ENCODE assay signal across 8 cellular contexts in the genomic region with DNA sequence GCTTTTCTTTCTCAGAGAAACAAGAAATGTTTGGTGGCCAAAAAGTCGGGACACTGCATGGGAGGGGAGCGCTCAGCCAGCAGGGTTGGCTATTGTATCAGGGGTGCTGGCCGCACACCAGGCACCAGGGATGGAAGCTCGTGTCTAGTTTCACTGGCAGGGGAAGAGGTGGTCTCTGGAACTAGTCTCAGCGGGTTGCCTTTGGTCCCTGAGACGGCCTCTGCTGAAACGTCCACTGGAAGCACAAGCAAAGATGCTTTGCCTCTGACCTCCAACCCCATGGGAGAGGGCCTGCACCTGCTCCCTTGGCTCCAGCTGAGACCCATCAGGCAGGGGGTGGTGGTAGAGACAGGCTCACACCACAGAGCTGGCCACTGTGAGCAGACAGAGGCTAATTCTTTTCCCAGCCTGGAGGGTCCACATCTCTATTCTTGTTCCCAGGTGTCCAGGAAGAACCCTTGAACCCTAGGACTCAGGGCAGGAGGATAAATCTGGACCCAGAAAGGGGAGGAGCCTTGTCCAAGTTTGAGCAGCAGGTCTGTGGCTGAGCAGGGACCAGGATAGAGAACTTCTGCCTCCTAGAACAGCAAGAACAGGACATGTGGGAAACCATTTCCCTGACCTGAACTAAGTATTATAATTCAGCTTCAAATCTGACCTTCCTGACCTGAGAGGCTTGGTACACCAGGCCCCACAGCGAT.
A peak's percentile ranks its signal among the peaks of the same experiment; 100 is the strongest.
DNase-seq lines count a peak whose midpoint lies in the region; TF ChIP-seq lines count a peak whose summit lies in the region.

No MANE protein-coding gene starts in this region.

- H3K27ac ChIP-seq in BLaER1 (peak overlapping the region; percentile 21; the same call in 1 of the 2 replicates), PC-9 (peak overlapping the region; percentile 90; the same call in 1 of the 2 replicates), trophoblast cell (ENCODE audit: low read depth, low read length) (peak overlapping the region; percentile 67)

- H3K18ac ChIP-seq in trophoblast cell (ENCODE audit: low read length): peak overlapping the region; percentile 77

- no CpG with 5 or more reads among the region's 8 CpGs for WGBS in trophoblast cell (ENCODE audit: extremely low coverage, insufficient coverage, insufficient read length)

- peak overlapping the region; percentile 84 for H4K8ac ChIP-seq in trophoblast cell (ENCODE audit: low read depth, low read length)

- H2AK5ac ChIP-seq in trophoblast cell (ENCODE audit: low read length): peak overlapping the region; percentile 40

- H3F3A ChIP-seq in PC-9 (ENCODE audit: insufficient read depth, low read depth): peaks cover 26% of the 10 kb centered on the region

- no peak for TF ChIP-seq CTCF in PC-9 (conservative IDR thresholded peaks at IDR 0.05)
- no peak for TF ChIP-seq CTCF in fibroblast of the aortic adventitia (IDR thresholded peaks at IDR 0.05; ENCODE audit: insufficient read depth, low read length)

- H2BK120ac ChIP-seq in trophoblast cell (ENCODE audit: insufficient read depth, low read length, poor library complexity): peak overlapping the region; percentile 89

- H2BK12ac ChIP-seq in trophoblast cell (ENCODE audit: low read length): peak overlapping the region; percentile 80

- TSS peak; percentile 45 for BruUV-seq in PC-9 (replicated peaks; lab: Mats Ljungman, UMichigan)

- H3K79me1 ChIP-seq in trophoblast cell (ENCODE audit: low read length): peaks cover 36% of the 10 kb centered on the region

- H2BK5ac ChIP-seq in trophoblast cell (ENCODE audit: low read depth, low read length, poor library complexity): peak overlapping the region; percentile 75

- no peak overlapping the region for H4K12ac ChIP-seq in trophoblast cell (ENCODE audit: low read depth, low read length)

- no peaks in the 10 kb centered on the region for H3K9me3 ChIP-seq in BLaER1
- H3K9me3 ChIP-seq in PC-9 (ENCODE audit: insufficient read depth, low read depth): no peaks in the 10 kb centered on the region
- H3K9me3 ChIP-seq in trophoblast cell (ENCODE audit: insufficient read depth, low read depth, low read length): no peaks in the 10 kb centered on the region

- H3K36me3 ChIP-seq in BLaER1 (no peaks in the 10 kb centered on the region), PC-9 (ENCODE audit: low read depth) (no peaks in the 10 kb centered on the region), trophoblast cell (ENCODE audit: control insufficient read depth in 1 of 2, insufficient read depth in 2 of 2, low read length in 2 of 2) (peaks cover 7 to 8% of the 10 kb centered on the region in 2 experiments)

- H4K91ac ChIP-seq in trophoblast cell (ENCODE audit: low read depth, low read length): peak overlapping the region; percentile 82

- H3K4ac ChIP-seq in trophoblast cell (ENCODE audit: low read depth, low read length): peak overlapping the region; percentile 50

- H3K23ac ChIP-seq in trophoblast cell (ENCODE audit: low read length): no peak overlapping the region

- no peak overlapping the region for H2AFZ ChIP-seq in PC-9
- peak overlapping the region; percentile 57 for H2AFZ ChIP-seq in trophoblast cell (ENCODE audit: insufficient read depth, low read length, poor library complexity)

- intact Hi-C loops in PC-9 (cut with micrococcal nuclease; ENCODE audit: unreplicated experiment): no loop called here

- H3K9ac ChIP-seq in BLaER1 (no peak overlapping the region; the same call in 1 of the 2 replicates), trophoblast cell (ENCODE audit: low read length) (no peak overlapping the region)

- H3K14ac ChIP-seq in trophoblast cell (ENCODE audit: low read length): peak overlapping the region; percentile 87

- POLR2A ChIA-PET in PC-9 (lab: Charles Lee; ENCODE audit: unreplicated experiment): interaction anchor here (0.6 to 1.0 kb wide), 3 partner anchors 12 to 41 kb away, joined by 3 to 12 read pairs (median 5); no protein-coding TSS in a partner anchor

- H3K79me2 ChIP-seq in PC-9 (ENCODE audit: low read depth) (peaks cover 27% of the 10 kb centered on the region), trophoblast cell (ENCODE audit: control insufficient read depth, insufficient read depth, low read length, poor library complexity) (peaks cover 12% of the 10 kb centered on the region)

- CTCF ChIA-PET in PC-9 (lab: Charles Lee): interaction anchor here (0.9 kb wide), 1 partner anchor 25 kb away, joined by 4 read pairs; no protein-coding TSS in a partner anchor

- DNase-seq in PC-9 (no peak), fibroblast of the aortic adventitia (ENCODE audit: low read depth) (no peak), trophoblast cell (no peak), GDM1 (lab: John Stamatoyannopoulos, UW) (no peak), putamen (ENCODE audit: low spot score) (no peak), HT-29 (ENCODE audit: low spot score) (no peak), NCI-H1694 treated with DMSO at 0.1 percent for 48 hours (lab: John Stamatoyannopoulos, UW) (no peak)

- H4K20me1 ChIP-seq in BLaER1 (no peaks in the 10 kb centered on the region), PC-9 (ENCODE audit: insufficient read depth) (no peaks in the 10 kb centered on the region)

- H3K4me3 ChIP-seq in BLaER1 (no peak overlapping the region), PC-9 (peak overlapping the region; percentile 69), fibroblast of the aortic adventitia (ENCODE audit: low read depth, low read length) (peak overlapping the region; percentile 74), trophoblast cell (ENCODE audit: low read depth, low read length) (peak overlapping the region; percentile 56)

- H3K4me2 ChIP-seq in BLaER1 (peak overlapping the region; percentile 83), PC-9 (peak overlapping the region; percentile 94), trophoblast cell (ENCODE audit: low read length) (peak overlapping the region; percentile 56)

- peaks cover 23% of the 10 kb centered on the region for H3K27me3 ChIP-seq in BLaER1
- no peaks in the 10 kb centered on the region for H3K27me3 ChIP-seq in PC-9 (ENCODE audit: insufficient read depth, low read depth)
- no peaks in the 10 kb centered on the region for H3K27me3 ChIP-seq in trophoblast cell (ENCODE audit: insufficient read depth, low read length)

- no peaks in the 10 kb centered on the region for H3K9me2 ChIP-seq in PC-9 (ENCODE audit: insufficient read depth)

- H3K4me1 ChIP-seq in BLaER1 (peaks cover 69% of the 10 kb centered on the region), PC-9 (replicated peaks; ENCODE audit: insufficient read depth) (peaks cover 40% of the 10 kb centered on the region), trophoblast cell (ENCODE audit: control insufficient read depth in 1 of 2, insufficient read depth in 2 of 2, low read length in 2 of 2) (peaks cover 32 to 45% of the 10 kb centered on the region in 2 experiments)

Comparison
In these comparisons a context has a peak if more than half of its experiments do, and no peak if none do; other contexts are left out.
1. H3K27ac ChIP-seq: peak in every context shown above with its lines; median percentile 90 in PC-9; 67 in trophoblast cell; 21 in BLaER1.